25 cellular contexts compared by ENCODE assay signal in the genomic region with DNA sequence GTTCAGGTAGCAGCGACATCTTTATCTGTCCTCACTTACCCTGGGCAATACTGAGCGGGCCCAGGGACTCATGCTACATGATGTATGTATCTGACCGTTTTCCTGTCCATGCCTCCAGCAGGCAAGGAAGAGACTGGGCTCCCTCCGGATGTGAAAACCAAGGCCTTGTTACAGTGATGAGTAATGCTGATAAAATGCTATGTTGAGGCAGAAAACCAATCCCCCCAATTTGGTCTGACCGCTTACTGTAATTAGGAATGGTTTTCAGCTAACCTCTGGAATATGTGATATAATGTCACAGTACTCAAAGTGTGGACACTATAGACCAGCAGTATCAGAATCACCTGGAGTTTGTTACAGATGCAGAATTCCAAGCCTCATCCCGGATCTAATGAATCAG.
"Had no signal": no experiment of that assay in that cellular context is flagged by ENCODE, and none has a peak within 500 bp of the region (broad histone marks: within the 10 kb centered on the region; RNA-seq: fewer than 3 reads in every experiment).

No MANE protein-coding gene starts in this region.

- H3K27ac ChIP-seq: brain microvascular endothelial cell, esophagus squamous epithelium, transverse colon, vagina had no signal

- H3K4me3 ChIP-seq: esophagus squamous epithelium, mucosa of descending colon, transverse colon, vagina had no signal

- H3K27me3 Mint-ChIP-seq: activated naive CD8-positive, alpha-beta T cell treated with anti-CD3 and anti-CD28 coated beads, Interleukin-2, amount 10 ng/mL, durations not matched to agents 7 days and 5 days; memory B cell had no signal

- H3K36me3 Mint-ChIP-seq: activated naive CD4-positive, alpha-beta T cell treated with anti-CD3 and anti-CD28 coated beads, Interleukin-2, amount 10 ng/mL, durations not matched to agents 7 days and 5 days; activated naive CD8-positive, alpha-beta T cell treated with anti-CD3 and anti-CD28 coated beads, Interleukin-2, amount 10 ng/mL, durations not matched to agents 7 days and 5 days; immature natural killer cell; memory B cell; natural killer cell treated with Interleukin-12 subunit alpha and Interleukin-12 subunit beta and Interleukin-15 and Interleukin-18, amount 100 ng/mL, for 72 hours had no signal

- H3K4me1 Mint-ChIP-seq: activated naive CD4-positive, alpha-beta T cell treated with anti-CD3 and anti-CD28 coated beads, Interleukin-2, amount 10 ng/mL, durations not matched to agents 7 days and 5 days; activated naive CD8-positive, alpha-beta T cell treated with anti-CD3 and anti-CD28 coated beads, Interleukin-2, amount 10 ng/mL, durations not matched to agents 7 days and 5 days; immature natural killer cell; memory B cell had no signal

- H3K4me1 ChIP-seq: esophagus squamous epithelium, transverse colon, vagina had no signal

- H3K9me3 Mint-ChIP-seq: activated naive CD4-positive, alpha-beta T cell treated with anti-CD3 and anti-CD28 coated beads, Interleukin-2, amount 10 ng/mL, durations not matched to agents 7 days and 5 days; activated naive CD8-positive, alpha-beta T cell treated with anti-CD3 and anti-CD28 coated beads, Interleukin-2, amount 10 ng/mL, durations not matched to agents 7 days and 5 days; T-helper 2 cell treated with Interferon-gamma antibody and Interleukin-4, amounts not matched to agents 5 μg/mL and 100 μg/mL, for 36 hours had no signal

- ATAC-seq: mucosa of descending colon; natural killer cell treated with Interleukin-12 subunit alpha and Interleukin-12 subunit beta and Interleukin-15 and Interleukin-18, amount 100 ng/mL, for 72 hours; right cardiac atrium had no signal

- DNase-seq: activated CD4-positive, alpha-beta T cell treated with anti-CD3 and anti-CD28 coated beads for 4 hours; activated CD4-positive, alpha-beta T cell treated with anti-CD3 and anti-CD28 coated beads, Interleukin-2, amount 50 U/mL, for 4 hours; activated CD4-positive, CD25-positive, alpha-beta regulatory T cell; activated CD8-positive, alpha-beta memory T cell treated with anti-CD3 and anti-CD28 coated beads for 24 hours; activated effector memory CD4-positive, alpha-beta T cell treated with anti-CD3 and anti-CD28 coated beads, Interleukin-2, amount 50 U/mL, for 16 hours; activated naive CD4-positive, alpha-beta T cell treated with anti-CD3 and anti-CD28 coated beads, Interleukin-2, amount 10 ng/mL, durations not matched to agents 7 days and 5 days; activated naive CD8-positive, alpha-beta T cell treated with anti-CD3 and anti-CD28 coated beads, Interleukin-2, amount 10 ng/mL, durations not matched to agents 7 days and 5 days; activated T-cell treated with anti-CD3 and anti-CD28 coated beads, Interleukin-2, amount 50 U/mL, for 1 hour; brain microvascular endothelial cell; cortex of kidney; esophagus squamous epithelium; immature natural killer cell; mucosa of descending colon; posterior cingulate gyrus; right cardiac atrium; stimulated activated CD4-positive, alpha-beta T cell treated with anti-CD3 and anti-CD28 coated beads, Interleukin-15, amount 100 ng/mL, for 24 hours; stimulated activated CD4-positive, alpha-beta T cell treated with anti-CD3 and anti-CD28 coated beads, Interleukin-2, amount 100 ng/mL, for 24 hours; stimulated activated naive CD4-positive, alpha-beta T cell; T-helper 1 cell; transverse colon had no signal

- H3K27me3 ChIP-seq: brain microvascular endothelial cell, esophagus squamous epithelium, transverse colon, vagina had no signal

- H3K27ac Mint-ChIP-seq: activated naive CD4-positive, alpha-beta T cell treated with anti-CD3 and anti-CD28 coated beads, Interleukin-2, amount 10 ng/mL, durations not matched to agents 7 days and 5 days; activated naive CD8-positive, alpha-beta T cell treated with anti-CD3 and anti-CD28 coated beads, Interleukin-2, amount 10 ng/mL, durations not matched to agents 7 days and 5 days; activated T-helper 1 cell treated with anti-CD3 and anti-CD28 coated beads, Interleukin-12 subunit alpha, Interleukin-12 subunit beta, Interleukin-2, Interleukin-4 antibody, amounts not matched to agents 30 ng/mL and 10 ng/mL and 1 ng/mL, durations not matched to agents 14 hours and 24 hours and 36 hours; immature natural killer cell; memory B cell; natural killer cell treated with Interleukin-12 subunit alpha and Interleukin-12 subunit beta and Interleukin-15 and Interleukin-18, amount 100 ng/mL, for 72 hours; T-helper 2 cell treated with Interferon-gamma antibody and Interleukin-4, amounts not matched to agents 5 μg/mL and 100 μg/mL, for 36 hours had no signal

- H3K4me3 Mint-ChIP-seq: activated naive CD4-positive, alpha-beta T cell treated with anti-CD3 and anti-CD28 coated beads, Interleukin-2, amount 10 ng/mL, durations not matched to agents 7 days and 5 days; activated naive CD8-positive, alpha-beta T cell treated with anti-CD3 and anti-CD28 coated beads, Interleukin-2, amount 10 ng/mL, durations not matched to agents 7 days and 5 days; activated T-helper 1 cell treated with anti-CD3 and anti-CD28 coated beads, Interleukin-12 subunit alpha, Interleukin-12 subunit beta, Interleukin-2, Interleukin-4 antibody, amounts not matched to agents 30 ng/mL and 10 ng/mL and 1 ng/mL, durations not matched to agents 14 hours and 24 hours and 36 hours; immature natural killer cell; memory B cell; natural killer cell treated with Interleukin-12 subunit alpha and Interleukin-12 subunit beta and Interleukin-15 and Interleukin-18, amount 100 ng/mL, for 72 hours; T-helper 2 cell treated with Interferon-gamma antibody and Interleukin-4, amounts not matched to agents 5 μg/mL and 100 μg/mL, for 36 hours had no signal

- H3K9me3 ChIP-seq: esophagus squamous epithelium, transverse colon, vagina had no signal

- H3K36me3 ChIP-seq: brain microvascular endothelial cell, esophagus squamous epithelium, transverse colon, vagina had no signal
